17 cellular contexts compared by ENCODE assay signal in the genomic region with DNA sequence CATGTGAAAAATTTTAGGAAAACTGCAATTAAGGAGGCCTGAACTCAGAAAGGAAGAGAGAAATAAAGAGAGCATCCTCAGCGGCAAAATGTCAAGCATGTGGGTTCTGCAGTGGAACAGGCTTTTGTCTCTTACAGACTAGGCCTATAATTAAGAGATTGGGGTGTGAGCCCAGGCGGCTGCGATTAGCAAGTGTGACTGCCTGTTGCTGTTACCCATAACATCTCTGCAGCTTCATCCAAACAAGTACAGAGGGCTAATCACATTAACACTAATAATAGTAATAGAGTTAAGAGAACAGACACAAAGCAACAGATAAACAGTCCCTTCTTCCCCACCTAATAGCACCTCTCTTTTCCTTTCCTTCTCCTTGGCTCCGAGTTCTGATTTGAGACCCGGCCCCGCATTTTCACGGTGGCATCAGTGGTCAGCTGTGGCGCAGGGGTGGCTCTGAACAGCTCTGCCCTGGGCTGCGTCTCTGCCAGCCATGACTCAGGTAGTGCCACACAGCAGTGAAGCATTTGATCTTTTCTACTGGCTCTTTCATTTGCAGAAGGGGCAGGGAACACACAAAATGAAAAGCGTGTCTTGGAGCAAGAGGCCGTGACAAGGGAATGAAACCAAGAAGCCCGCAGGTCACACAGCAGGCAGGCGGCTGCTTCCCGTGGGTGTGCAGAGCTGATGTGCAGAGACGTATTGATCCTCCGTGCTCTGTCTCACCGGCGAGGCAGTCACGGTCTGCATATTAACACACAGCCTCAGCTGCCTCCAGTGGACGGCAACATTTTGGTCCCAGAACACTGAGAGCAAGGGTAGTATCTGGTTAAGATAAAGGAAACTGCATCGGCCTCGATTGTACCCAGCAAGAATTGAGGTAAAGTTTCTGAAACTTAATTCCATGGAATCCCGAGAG.
DNase-seq lines count a peak whose midpoint lies in the region; ATAC-seq, FAIRE-seq and TF ChIP-seq lines count a peak whose summit lies in the region.
"Had no signal": no experiment of that assay in that cellular context is flagged by ENCODE, and none has a peak within 500 bp of the region (broad histone marks: within the 10 kb centered on the region; RNA-seq: fewer than 3 reads in every experiment).

No MANE protein-coding gene starts in this region.

- FAIRE-seq in pancreas (lab: Jason Lieb, UNC): no peak

- no peak for TF ChIP-seq CTCF in pancreas (IDR thresholded peaks at IDR 0.05)
- TF ChIP-seq CTCF in PC-3 (conservative IDR thresholded peaks at IDR 0.05; ENCODE audit: low read depth, low read length): no peak

- BruUV-seq in PC-3 (replicated peaks; lab: Mats Ljungman, UMichigan): no TSS peak

- H3K9me2 ChIP-seq in PC-3 (replicated peaks; ENCODE audit: low read length): no peaks in the 10 kb centered on the region

- H3K27me3 ChIP-seq in MG63: no peaks in the 10 kb centered on the region
- H3K27me3 ChIP-seq in adipocyte (replicated peaks; ENCODE audit: control insufficient read depth, insufficient read depth, low read length): no peaks in the 10 kb centered on the region
- H3K27me3 ChIP-seq in pancreas: no peaks in the 10 kb centered on the region
- H3K27me3 ChIP-seq in PC-3 (ENCODE audit: low read length): no peaks in the 10 kb centered on the region

- H3K4me1 ChIP-seq in adipocyte (ENCODE audit: control insufficient read depth, insufficient read depth, low read length): no peaks in the 10 kb centered on the region
- no peaks in the 10 kb centered on the region for H3K4me1 ChIP-seq in pancreas
- peaks cover 6% of the 10 kb centered on the region; the same call in 1 of the 2 replicates for H3K4me1 ChIP-seq in PC-3 (ENCODE audit: insufficient read depth, low read length)
- H3K4me1 ChIP-seq: HAP-1, lower lobe of right lung had no signal

- H3F3A ChIP-seq in PC-3 (ENCODE audit: low read length, unreplicated experiment): no peaks in the 10 kb centered on the region

- H3K9me3 ChIP-seq in MG63 (no peaks in the 10 kb centered on the region), adipocyte (ENCODE audit: control insufficient read depth, low read length) (no peaks in the 10 kb centered on the region), pancreas (no peaks in the 10 kb centered on the region), PC-3 (ENCODE audit: low read length) (no peaks in the 10 kb centered on the region)
- H3K9me3 ChIP-seq: HAP-1, lower lobe of right lung had no signal

- H3K36me3 ChIP-seq in MG63 (no peaks in the 10 kb centered on the region), adipocyte (ENCODE audit: control insufficient read depth, insufficient read depth, low read length, severe bottlenecking) (no peaks in the 10 kb centered on the region), pancreas (no peaks in the 10 kb centered on the region), PC-3 (ENCODE audit: low read depth, low read length) (no peaks in the 10 kb centered on the region)
- H3K36me3 ChIP-seq: HAP-1, lower lobe of right lung had no signal

- H3K9ac ChIP-seq in adipocyte (ENCODE audit: low read length) (no peak overlapping the region), PC-3 (ENCODE audit: low read length) (no peak overlapping the region)

- no peaks in the 10 kb centered on the region for H3K79me2 ChIP-seq in PC-3 (ENCODE audit: low read length)

- no peak overlapping the region for H2AFZ ChIP-seq in PC-3 (ENCODE audit: low read length)

- H3K27ac ChIP-seq in pancreas (no peak overlapping the region), PC-3 (ENCODE audit: low read length) (no peak overlapping the region)
- H3K27ac ChIP-seq: lower lobe of right lung had no signal

- DNase-seq in MG63: peak; percentile 29
- peak; percentile 25 for DNase-seq in adipocyte (ENCODE audit: low read depth)
- DNase-seq in left cardiac atrium: no peak
- peak in 1 of 6 donors; percentile 38 for DNase-seq in pancreas
- DNase-seq in PC-3: no peak
- DNase-seq: activated CD4-positive, alpha-beta T cell treated with anti-CD3 and anti-CD28 coated beads, Interleukin-2, amount 50 U/mL, for 4 hours; activated naive CD8-positive, alpha-beta T cell treated with anti-CD3 and anti-CD28 coated beads for 36 hours; activated T-cell treated with anti-CD3 and anti-CD28 coated beads, Interleukin-2, amount 50 U/mL, for 1 hour; GF-D8; lower lobe of right lung; NCI-H187; NCI-H510A treated with DMSO at 0.1 percent for 48 hours; substantia nigra had no signal

- peak overlapping the region; percentile 11; the same call in 1 of the 2 replicates for H3K4me3 ChIP-seq in MG63
- no peak overlapping the region for H3K4me3 ChIP-seq in adipocyte (ENCODE audit: low read length)
- peak overlapping the region in 1 of 4 donors; percentile 6 for H3K4me3 ChIP-seq in pancreas
- no peak overlapping the region for H3K4me3 ChIP-seq in PC-3 (ENCODE audit: low read length)
- H3K4me3 ChIP-seq: HAP-1, lower lobe of right lung had no signal

- POLR2A ChIA-PET in PC-3 (lab: Charles Lee; ENCODE audit: unreplicated experiment): no interaction called here

- H3K4me2 ChIP-seq in PC-3 (ENCODE audit: low read length): no peak overlapping the region

- H4K20me1 ChIP-seq in PC-3 (ENCODE audit: low read length): no peaks in the 10 kb centered on the region

- CTCF ChIA-PET in PC-3 (lab: Charles Lee): no interaction called here

- 40 to 41% methylated on average over 23 of the region's 23 CpGs for WGBS in pancreas, 2 donors

- intact Hi-C loops in left cardiac atrium (cut with DNase I) (no loop called here), pancreas (cut with DNase I) (no loop called here), PC-3 (cut with micrococcal nuclease) (no loop called here)

- peak; percentile 47 to 69 for ATAC-seq in left cardiac atrium
- peak; percentile 48 to 80 (median 58) for ATAC-seq in pancreas
- ATAC-seq in GM21447 (IDR thresholded peaks at IDR 0.05; ENCODE audit: unreplicated experiment): no peak
- no peak for ATAC-seq in PC-3
- ATAC-seq in GM21367 (IDR thresholded peaks at IDR 0.05; ENCODE audit: unreplicated experiment): no peak
- ATAC-seq: lower lobe of right lung; natural killer cell treated with Interleukin-12 subunit alpha and Interleukin-12 subunit beta and Interleukin-15 and Interleukin-18, amount 100 ng/mL, for 72 hours had no signal

Comparison
In these comparisons a context has a peak if more than half of its experiments do, and no peak if none do; other contexts are left out.
1. DNase-seq: peak in MG63 (single experiment) and adipocyte (single experiment); none in left cardiac atrium (single experiment) and PC-3 (single experiment).
2. ATAC-seq: peak in left cardiac atrium (2 of 2) and pancreas (4 of 4); none in GM21447 (single experiment), PC-3 (single experiment) and GM21367 (single experiment).